1 cellular context compared by ENCODE assay signal in genomic region chr3:48413086-48413485, GRCh38.
TF ChIP-seq lines count a peak whose summit lies in the region.

No MANE protein-coding gene starts in this region.

TF ChIP-seq in HepG2, 621 proteins besides CTCF, POLR2A, EP300 and RAD21:
- TF ChIP-seq POLR2G (IDR thresholded peaks at IDR 0.05; ENCODE audit: low read depth, low read length), result peak; percentile 46; the same call in 1 of the 2 replicates
- no peak for TF ChIP-seq KDM6A (CRISPR knock-in tag; IDR thresholded peaks at IDR 0.05; ENCODE audit: low read depth)
- TF ChIP-seq CEBPG (CRISPR knock-in tag; IDR thresholded peaks at IDR 0.05), result no peak
- TF ChIP-seq RERE (CRISPR knock-in tag; IDR thresholded peaks at IDR 0.05; ENCODE audit: low read depth), result no peak
- TF ChIP-seq ZNF75D (CRISPR knock-in tag; IDR thresholded peaks at IDR 0.05; ENCODE audit: borderline replicate concordance), result no peak
- TF ChIP-seq MLLT10 (CRISPR knock-in tag; IDR thresholded peaks at IDR 0.05), result no peak
- no peak for TF ChIP-seq ZNF329 (CRISPR knock-in tag; IDR thresholded peaks at IDR 0.05; ENCODE audit: low read depth)
- no peak for TF ChIP-seq KLF11 (CRISPR knock-in tag; IDR thresholded peaks at IDR 0.05)
- TF ChIP-seq REXO4 (CRISPR knock-in tag; IDR thresholded peaks at IDR 0.05; ENCODE audit: borderline replicate concordance), result no peak
- TF ChIP-seq ZMYM4 (CRISPR knock-in tag; IDR thresholded peaks at IDR 0.05), result no peak
- TF ChIP-seq ZFP62 (CRISPR knock-in tag; IDR thresholded peaks at IDR 0.05), result no peak
- TF ChIP-seq RBM22 (optimal IDR thresholded peaks at IDR 0.05; ENCODE audit: low read length), result peak; percentile 64
- TF ChIP-seq ZNF614 (CRISPR knock-in tag; IDR thresholded peaks at IDR 0.05; ENCODE audit: borderline replicate concordance), result no peak
- TF ChIP-seq RARG (CRISPR knock-in tag; IDR thresholded peaks at IDR 0.05; ENCODE audit: low read depth), result no peak
- TF ChIP-seq NONO (IDR thresholded peaks at IDR 0.05), result no peak
- 0 out of 2 replicates have a peak, but pooled peaks have one; percentile 9 for TF ChIP-seq NONO (CRISPR knock-in tag; conservative IDR thresholded peaks at IDR 0.05)
- TF ChIP-seq ZBTB20 (CRISPR knock-in tag; IDR thresholded peaks at IDR 0.05; ENCODE audit: borderline replicate concordance, low read depth), result no peak
- TF ChIP-seq ZNF7 (CRISPR knock-in tag; IDR thresholded peaks at IDR 0.05), result no peak
- no peak for TF ChIP-seq DMAP1 (CRISPR knock-in tag; IDR thresholded peaks at IDR 0.05)
- no peak for TF ChIP-seq ZNF207 (IDR thresholded peaks at IDR 0.05; ENCODE audit: borderline replicate concordance)
- no peak for TF ChIP-seq AKAP8 (CRISPR knock-in tag; IDR thresholded peaks at IDR 0.05)
- no peak for TF ChIP-seq ZNF670 (CRISPR knock-in tag; IDR thresholded peaks at IDR 0.05; ENCODE audit: borderline replicate concordance)
- TF ChIP-seq, protein P1, sequence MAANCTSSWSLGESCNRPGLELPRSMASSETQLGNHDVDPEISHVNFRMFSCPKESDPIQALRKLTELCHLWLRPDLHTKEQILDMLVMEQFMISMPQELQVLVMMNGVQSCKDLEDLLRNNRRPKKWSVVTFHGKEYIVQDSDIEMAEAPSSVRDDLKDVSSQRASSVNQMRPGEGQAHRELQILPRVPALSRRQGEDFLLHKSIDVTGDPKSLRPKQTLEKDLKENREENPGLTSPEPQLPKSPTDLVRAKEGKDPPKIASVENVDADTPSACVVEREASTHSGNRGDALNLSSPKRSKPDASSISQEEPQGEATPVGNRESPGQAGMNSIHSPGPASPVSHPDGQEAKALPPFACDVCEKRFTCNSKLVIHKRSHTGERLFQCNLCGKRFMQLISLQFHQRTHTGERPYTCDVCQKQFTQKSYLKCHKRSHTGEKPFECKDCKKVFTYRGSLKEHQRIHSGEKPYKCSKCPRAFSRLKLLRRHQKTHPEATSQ (CRISPR knock-in tag; IDR thresholded peaks at IDR 0.05; ENCODE audit: borderline replicate concordance), result no peak
- TF ChIP-seq AKNA (CRISPR knock-in tag; IDR thresholded peaks at IDR 0.05; ENCODE audit: borderline replicate concordance), result no peak
